ENCODE assay signal across 8 cellular contexts in genomic region chr14:34331728-34332623, GRCh38.
A peak's percentile ranks its signal among the peaks of the same experiment; 100 is the strongest.
DNase-seq lines count a peak whose midpoint lies in the region; ATAC-seq and TF ChIP-seq lines count a peak whose summit lies in the region.

No MANE protein-coding gene starts in this region.

- H2AFZ ChIP-seq in neuronal stem cell (ENCODE audit: low read length), result peak overlapping the region; percentile 89

- H3K36me3 ChIP-seq in neuronal stem cell (replicated peaks in 1 of 2; ENCODE audit: control insufficient read depth in 2 of 2, insufficient read depth in 2 of 2, low read length in 2 of 2) (no peaks in the 10 kb centered on the region), thyroid gland (no peaks in the 10 kb centered on the region)

- no peak overlapping the region for H3K27ac ChIP-seq in neuronal stem cell (replicated peaks; ENCODE audit: low read length)
- H3K27ac ChIP-seq in thyroid gland, result no peak overlapping the region

- peak; percentile 55 to 84 (median 68) for TF ChIP-seq CTCF in thyroid gland (IDR thresholded peaks at IDR 0.05)

- no peak overlapping the region for H3K4ac ChIP-seq in neuronal stem cell (ENCODE audit: low read length)

- H3K18ac ChIP-seq in neuronal stem cell (ENCODE audit: low read length), result peak overlapping the region; percentile 3

- H2BK120ac ChIP-seq in neuronal stem cell (ENCODE audit: low read depth, low read length), result no peak overlapping the region

- no peak overlapping the region for H4K91ac ChIP-seq in neuronal stem cell (ENCODE audit: low read depth, low read length, poor library complexity)

- intact Hi-C loops in thyroid gland (cut with DNase I), result no loop called here

- H3K9me3 ChIP-seq in neuronal stem cell (replicated peaks in 1 of 2; ENCODE audit: control insufficient read depth in 2 of 2, insufficient read depth in 1 of 2, low read depth in 1 of 2, low read length in 2 of 2) (no peaks in the 10 kb centered on the region), thyroid gland (no peaks in the 10 kb centered on the region)

- H3K9ac ChIP-seq in neuronal stem cell (ENCODE audit: low read depth, low read length, poor library complexity), result no peak overlapping the region

- H2BK12ac ChIP-seq in neuronal stem cell (ENCODE audit: low read length), result no peak overlapping the region

- H3K4me2 ChIP-seq in neuronal stem cell (ENCODE audit: insufficient read depth, low read length, poor library complexity, severe bottlenecking), result no peak overlapping the region

- peak; percentile 59 for DNase-seq in Caki2 (ENCODE audit: low read depth)
- peak; percentile 53 for DNase-seq in NCI-H748 treated with DMSO at 0.1 percent for 48 hours (lab: John Stamatoyannopoulos, UW)
- DNase-seq in activated CD8-positive, alpha-beta memory T cell treated with anti-CD3 and anti-CD28 coated beads for 4 hours (ENCODE audit: low read depth in 2 of 2), result peak; percentile 5 to 13
- peak; percentile 32 for DNase-seq in neuronal stem cell (ENCODE audit: low spot score)
- DNase-seq in thyroid gland, result peak; percentile 58 to 76

- H3K14ac ChIP-seq in neuronal stem cell (ENCODE audit: low read length), result no peak overlapping the region

- H3K79me1 ChIP-seq in neuronal stem cell (ENCODE audit: low read depth, low read length), result no peaks in the 10 kb centered on the region

- no peak overlapping the region for H3K23ac ChIP-seq in neuronal stem cell (ENCODE audit: low read depth, low read length, poor library complexity)

- in situ Hi-C loops in Caki2 (cut with HindIII; ENCODE audit: low pct_unique_long_range_greater_than_20kb, low sequenced_read_pairs), result no loop called here

- no peak overlapping the region for H2BK15ac ChIP-seq in neuronal stem cell (ENCODE audit: low read length)

- no peaks in the 10 kb centered on the region for H3K27me3 ChIP-seq in neuronal stem cell (ENCODE audit: control insufficient read depth in 3 of 3, insufficient read depth in 3 of 3, low read depth in 1 of 3, low read length in 3 of 3)
- H3K27me3 ChIP-seq in thyroid gland, result no peaks in the 10 kb centered on the region

- H3K4me1 ChIP-seq in neuronal stem cell (ENCODE audit: control insufficient read depth in 2 of 2, insufficient read depth in 1 of 2, low read depth in 1 of 2, low read length in 2 of 2) (peaks cover 0 to 4% of the 10 kb centered on the region in 2 donors), thyroid gland (peaks cover 0 to 6% of the 10 kb centered on the region in 2 donors)

- no CpG with 5 or more reads among the region's 9 CpGs for WGBS in neuronal stem cell (ENCODE audit: extremely low coverage in 2 of 2, insufficient read length in 2 of 2, insufficient replicate concordance in 1 of 2), 2 donors
- 54 to 63% methylated on average over 9 of the region's 9 CpGs for WGBS in thyroid gland, 2 donors

- peak; percentile 97 for ATAC-seq in GM19438 (IDR thresholded peaks at IDR 0.05; ENCODE audit: low read depth, unreplicated experiment)
- ATAC-seq in HG03469 (IDR thresholded peaks at IDR 0.05; ENCODE audit: unreplicated experiment), result peak; percentile 94
- ATAC-seq in esophagus mucosa, result peak; percentile 95

- no peak overlapping the region for H2AK5ac ChIP-seq in neuronal stem cell (ENCODE audit: low read depth, low read length)

- H2BK5ac ChIP-seq in neuronal stem cell (ENCODE audit: low read length), result no peak overlapping the region

- H3K4me3 ChIP-seq in neuronal stem cell (ENCODE audit: low read length in 2 of 2) (no peak overlapping the region), thyroid gland (replicated peaks in 1 of 3) (no peak overlapping the region)

- no peak overlapping the region for H4K8ac ChIP-seq in neuronal stem cell (ENCODE audit: low read depth, low read length)

- TF ChIP-seq POLR2A in thyroid gland (IDR thresholded peaks at IDR 0.05), result no peak

Comparison
In these comparisons a context has a peak if more than half of its experiments do, and no peak if none do; other contexts are left out.
1. DNase-seq: peak in every context shown above with its lines; median percentile 67 in thyroid gland; 59 in Caki2; 53 in NCI-H748 treated with DMSO at 0.1 percent for 48 hours; 32 in neuronal stem cell; 9 in activated CD8-positive, alpha-beta memory T cell treated with anti-CD3 and anti-CD28 coated beads for 4 hours.